33 cellular contexts compared by ENCODE assay signal in genomic region chr21:44667612-44668011, GRCh38. TPM values are rescaled to one million over a fixed set of nuclear protein-coding genes. Genes with fewer than 3 reads are reported as not detected.
"Had no signal": no experiment of that assay in that cellular context is flagged by ENCODE, and none has a peak within 500 bp of the region (broad histone marks: within the 10 kb centered on the region; RNA-seq: fewer than 3 reads in every experiment).

No MANE protein-coding gene starts in this region.

- FAIRE-seq: endometrium, islet of Langerhans, keratinocyte had no signal

- H3K4me3 Mint-ChIP-seq: dendritic cell treated with granulocyte-macrophage colony-stimulating factor and Interleukin-4, amounts not matched to agents 40 ng/mL and 50 ng/mL, for 4 days; effector memory CD8-positive, alpha-beta T cell; endodermal cell; mesothelial cell of epicardium had no signal

- H3K27ac ChIP-seq: colonic mucosa, epithelial cell of prostate, esophagus squamous epithelium, gastrocnemius medialis, heart right ventricle, left lung, lower lobe of right lung had no signal

- H3K4me1 ChIP-seq: colonic mucosa, esophagus squamous epithelium, gastrocnemius medialis, heart right ventricle, left lung, lower lobe of right lung had no signal

- H3K27ac Mint-ChIP-seq: dendritic cell treated with granulocyte-macrophage colony-stimulating factor and Interleukin-4, amounts not matched to agents 40 ng/mL and 50 ng/mL, for 4 days; effector memory CD8-positive, alpha-beta T cell; endodermal cell; mesothelial cell of epicardium had no signal

- DNase-seq: colonic mucosa; cortex of kidney; effector CD8-positive, alpha-beta T cell; effector memory CD8-positive, alpha-beta T cell; endodermal cell; erythroblast; esophagus squamous epithelium; foreskin fibroblast; foreskin melanocyte; gastrocnemius medialis; glutamatergic neuron; heart right ventricle; hippocampal formation; left cardiac atrium; left lung; left ventricle myocardium superior; lower lobe of right lung; mesenchymal stem cell; mucosa of descending colon had no signal

- H3K36me3 Mint-ChIP-seq: mesothelial cell of epicardium had no signal

- ATAC-seq: effector memory CD8-positive, alpha-beta T cell; gastrocnemius medialis; heart right ventricle; left cardiac atrium; left lung; left ventricle myocardium superior; lower lobe of right lung; mucosa of descending colon had no signal

- H3K9me3 Mint-ChIP-seq: effector memory CD8-positive, alpha-beta T cell had no signal

- H3K27me3 ChIP-seq: colonic mucosa had no signal

- H3K4me3 ChIP-seq: colonic mucosa, esophagus squamous epithelium, gastrocnemius medialis, heart right ventricle, left lung, lower lobe of right lung, mucosa of descending colon had no signal

- H3K36me3 ChIP-seq: colonic mucosa, esophagus squamous epithelium, gastrocnemius medialis, heart right ventricle, left lung, lower lobe of right lung had no signal

- H3K4me1 Mint-ChIP-seq: endodermal cell had no signal

- H3K9me3 ChIP-seq: colonic mucosa, gastrocnemius medialis had no signal

RNA-seq across cellular contexts. Expression of gene KRTAP12-2, which starts 0.9 kb away (rescaled TPM):
- total RNA-seq: colonic mucosa, dermis microvascular lymphatic vessel endothelial cell, endodermal cell, esophagus mucosa, esophagus squamous epithelium, gastrocnemius medialis, glomerular endothelial cell, heart right ventricle, kidney epithelial cell, left cardiac atrium, left lung, left ventricle myocardium superior, lower lobe of right lung, lung microvascular endothelial cell, mesenteric fat pad, mesothelial cell of epicardium, mucosa of descending colon, myocyte had no signal
- polyA plus RNA-seq: heart right ventricle, keratinocyte had no signal

RNA-seq across cellular contexts. Expression of gene KRTAP12-3, which starts 9.9 kb away (rescaled TPM):
- total RNA-seq: colonic mucosa, dermis microvascular lymphatic vessel endothelial cell, endodermal cell, esophagus mucosa, esophagus squamous epithelium, gastrocnemius medialis, glomerular endothelial cell, heart right ventricle, kidney epithelial cell, left cardiac atrium, left lung, left ventricle myocardium superior, lower lobe of right lung, lung microvascular endothelial cell, mesenteric fat pad, mesothelial cell of epicardium, mucosa of descending colon, myocyte had no signal
- polyA plus RNA-seq: heart right ventricle, keratinocyte had no signal

RNA-seq across cellular contexts. Expression of gene KRTAP12-4, which starts 13.2 kb away (rescaled TPM):
- total RNA-seq: colonic mucosa, dermis microvascular lymphatic vessel endothelial cell, endodermal cell, esophagus mucosa, esophagus squamous epithelium, gastrocnemius medialis, glomerular endothelial cell, heart right ventricle, kidney epithelial cell, left cardiac atrium, left lung, left ventricle myocardium superior, lower leg skin, lower lobe of right lung, lung microvascular endothelial cell, mesenteric fat pad, mesothelial cell of epicardium, mucosa of descending colon, myocyte had no signal
- polyA plus RNA-seq: heart right ventricle, keratinocyte had no signal

RNA-seq across cellular contexts. Expression of gene KRTAP12-1, which starts 14.4 kb away (rescaled TPM):
- total RNA-seq: colonic mucosa, dermis microvascular lymphatic vessel endothelial cell, endodermal cell, esophagus mucosa, esophagus squamous epithelium, gastrocnemius medialis, glomerular endothelial cell, heart right ventricle, kidney epithelial cell, left cardiac atrium, left lung, left ventricle myocardium superior, lower lobe of right lung, lung microvascular endothelial cell, mesenteric fat pad, mesothelial cell of epicardium, mucosa of descending colon, myocyte had no signal
- polyA plus RNA-seq: heart right ventricle, keratinocyte had no signal

RNA-seq across cellular contexts. Expression of gene KRTAP10-11, which starts 21.4 kb away (rescaled TPM):
- total RNA-seq: colonic mucosa, dermis microvascular lymphatic vessel endothelial cell, endodermal cell, esophagus mucosa, esophagus squamous epithelium, gastrocnemius medialis, glomerular endothelial cell, heart right ventricle, kidney epithelial cell, left cardiac atrium, left lung, left ventricle myocardium superior, lower lobe of right lung, lung microvascular endothelial cell, mesenteric fat pad, mesothelial cell of epicardium, mucosa of descending colon, myocyte had no signal
- polyA plus RNA-seq: heart right ventricle, keratinocyte had no signal
